Comparison of ENCODE assay signal across 9 cellular contexts in the genomic region with DNA sequence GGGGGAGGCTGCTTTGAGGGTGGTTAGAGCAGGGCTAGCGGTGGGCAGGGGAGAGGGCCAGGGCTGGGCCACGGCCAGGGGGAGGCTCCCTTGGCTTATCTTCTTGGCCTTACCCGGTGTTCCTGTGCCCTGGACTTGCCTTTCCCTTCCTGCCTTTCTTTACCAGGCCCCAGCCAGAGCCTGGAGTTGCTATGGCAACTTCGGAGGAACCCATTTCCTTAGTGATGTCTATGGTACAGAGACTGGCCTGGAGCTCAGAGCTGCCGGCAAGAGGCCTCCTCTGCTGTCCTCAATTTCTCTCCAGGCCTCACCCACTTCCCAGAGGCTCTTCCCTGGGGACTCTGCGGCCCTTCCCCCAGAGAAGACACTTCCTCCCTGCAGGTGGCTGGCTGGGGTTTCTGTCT. TPM values are rescaled to one million over a fixed set of nuclear protein-coding genes. Genes with fewer than 3 reads are reported as not detected.
A peak's percentile ranks its signal among the peaks of the same experiment; 100 is the strongest.
DNase-seq lines count a peak whose midpoint lies in the region; ATAC-seq and TF ChIP-seq lines count a peak whose summit lies in the region.
"Had no signal": no experiment of that assay in that cellular context is flagged by ENCODE, and none has a peak within 500 bp of the region (broad histone marks: within the 10 kb centered on the region; RNA-seq: fewer than 3 reads in every experiment).

No MANE protein-coding gene starts in this region.

- no peaks in the 10 kb centered on the region for H3K36me3 ChIP-seq in testis (ENCODE audit: low read depth, missing control alignments)
- H3K36me3 ChIP-seq in Caco-2 (ENCODE audit: control insufficient read depth, insufficient read depth, low read length), result no peaks in the 10 kb centered on the region

- DNase-seq in NCI-H1417 (lab: John Stamatoyannopoulos, UW), result peak in 2 of 3 experiments; percentile 33 to 72
- no peak for DNase-seq in NCI-H1417 treated with DMSO at 0.1 percent for 48 hours (lab: John Stamatoyannopoulos, UW)
- peak; percentile 20 for DNase-seq in WTC11 (ENCODE audit: low spot score)
- no peak for DNase-seq in left cardiac atrium
- DNase-seq in testis, result peak; percentile 37
- no peak for DNase-seq in activated CD8-positive, alpha-beta memory T cell treated with anti-CD3 and anti-CD28 coated beads for 24 hours
- DNase-seq in Caco-2, result no peak
- DNase-seq in activated CD4-positive, alpha-beta T cell treated with anti-CD3 and anti-CD28 coated beads, Interleukin-2, amount 50 U/mL, for 48 hours, result no peak

- peaks cover 21% of the 10 kb centered on the region for H3K4me1 Mint-ChIP-seq in WTC11
- H3K4me1 Mint-ChIP-seq in Caco-2 (ENCODE audit: low read depth, unreplicated experiment), result no peaks in the 10 kb centered on the region

- CTCF ChIA-PET in WTC11 (lab: Charles Lee) (interaction anchor here (0.5 to 11.1 kb wide), 16 partner anchors 11 to 84 kb away, joined by 3 to 121 read pairs (median 6); partner anchors contain the start of genes DES, DNPEP and SPEG), Caco-2 (lab: Charles Lee) (no interaction called here)

- no peaks in the 10 kb centered on the region for H3K36me3 Mint-ChIP-seq in WTC11
- H3K36me3 Mint-ChIP-seq in Caco-2 (ENCODE audit: insufficient read depth, unreplicated experiment), result no peaks in the 10 kb centered on the region

- WGBS in testis, 2 donors, result 49 to 57% methylated on average over 6 of the region's 6 CpGs

- POLR2A ChIA-PET in WTC11 (lab: Charles Lee) (interaction anchor here (0.6 to 1.0 kb wide), 2 partner anchors 22 to 482 kb away, joined by 3 read pairs; no protein-coding TSS in a partner anchor), Caco-2 (lab: Charles Lee) (no interaction called here)

- intact Hi-C loops in left cardiac atrium (cut with DNase I), result no loop called here
- intact Hi-C loops in testis (cut with DNase I; ENCODE audit: low total_unique reads), result no loop called here
- intact Hi-C loops in Caco-2 (cut with micrococcal nuclease; ENCODE audit: unreplicated experiment), result no loop called here

- H3K4me1 ChIP-seq in testis (peaks cover 14% of the 10 kb centered on the region), Caco-2 (peaks cover 7% of the 10 kb centered on the region)

- no TSS peak for BruUV-seq in Caco-2 (replicated peaks; lab: Mats Ljungman, UMichigan)

- H3K9me3 ChIP-seq in testis (no peaks in the 10 kb centered on the region), Caco-2 (no peaks in the 10 kb centered on the region)

- ATAC-seq in WTC11 (no peak; the same call in 1 of the 2 replicates), left cardiac atrium (peak; percentile 39 to 51)

- no peak for TF ChIP-seq POLR2A in testis (IDR thresholded peaks at IDR 0.05)

- H3K9me3 Mint-ChIP-seq in WTC11, result no peaks in the 10 kb centered on the region
- H3K9me3 Mint-ChIP-seq in Caco-2 (ENCODE audit: unreplicated experiment), result no peaks in the 10 kb centered on the region
- H3K9me3 Mint-ChIP-seq: central memory CD8-positive, alpha-beta T cell had no signal

- no peak for TF ChIP-seq CTCF in WTC11 (IDR thresholded peaks at IDR 0.05)
- no peak for TF ChIP-seq CTCF in testis (IDR thresholded peaks at IDR 0.05)
- no peak for TF ChIP-seq CTCF in Caco-2 (IDR thresholded peaks at IDR 0.05; ENCODE audit: insufficient read depth in 1 of 2, low read depth in 1 of 2, low read length in 1 of 2, severe bottlenecking in 1 of 2, unreplicated experiment in 1 of 2)

- H3K4me3 Mint-ChIP-seq in WTC11 (no peak overlapping the region), Caco-2 (ENCODE audit: unreplicated experiment) (no peak overlapping the region)
- H3K4me3 Mint-ChIP-seq: central memory CD8-positive, alpha-beta T cell had no signal

- H3K4me3 ChIP-seq in testis (no peak overlapping the region), Caco-2 (ENCODE audit: low read depth, low read length) (no peak overlapping the region)

- H3K27me3 Mint-ChIP-seq in WTC11 (ENCODE audit: low read depth) (peaks cover 19% of the 10 kb centered on the region), Caco-2 (ENCODE audit: insufficient read depth, unreplicated experiment) (no peaks in the 10 kb centered on the region)

- no peak overlapping the region for H3K27ac ChIP-seq in testis

- H3K27ac Mint-ChIP-seq in WTC11 (no peak overlapping the region), Caco-2 (ENCODE audit: unreplicated experiment) (no peak overlapping the region)

- H3K27me3 ChIP-seq in testis (no peaks in the 10 kb centered on the region), Caco-2 (replicated peaks; ENCODE audit: control insufficient read depth, insufficient read depth, low read length) (no peaks in the 10 kb centered on the region)

TF ChIP-seq in WTC11, 78 proteins besides CTCF, POLR2A, EP300 and RAD21:
- TF ChIP-seq IRF2 (CRISPR knock-in tag; IDR thresholded peaks at IDR 0.05; ENCODE audit: borderline replicate concordance, low read depth) (no peak), ZNF671 (CRISPR knock-in tag; IDR thresholded peaks at IDR 0.05) (no peak), MYBL2 (CRISPR knock-in tag; IDR thresholded peaks at IDR 0.05) (no peak)
- TF ChIP-seq, protein P1, sequence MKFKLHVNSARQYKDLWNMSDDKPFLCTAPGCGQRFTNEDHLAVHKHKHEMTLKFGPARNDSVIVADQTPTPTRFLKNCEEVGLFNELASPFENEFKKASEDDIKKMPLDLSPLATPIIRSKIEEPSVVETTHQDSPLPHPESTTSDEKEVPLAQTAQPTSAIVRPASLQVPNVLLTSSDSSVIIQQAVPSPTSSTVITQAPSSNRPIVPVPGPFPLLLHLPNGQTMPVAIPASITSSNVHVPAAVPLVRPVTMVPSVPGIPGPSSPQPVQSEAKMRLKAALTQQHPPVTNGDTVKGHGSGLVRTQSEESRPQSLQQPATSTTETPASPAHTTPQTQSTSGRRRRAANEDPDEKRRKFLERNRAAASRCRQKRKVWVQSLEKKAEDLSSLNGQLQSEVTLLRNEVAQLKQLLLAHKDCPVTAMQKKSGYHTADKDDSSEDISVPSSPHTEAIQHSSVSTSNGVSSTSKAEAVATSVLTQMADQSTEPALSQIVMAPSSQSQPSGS (CRISPR knock-in tag; IDR thresholded peaks at IDR 0.05; ENCODE audit: borderline replicate concordance, low read depth), result no peak

RNA-seq across cellular contexts. Expression of gene SPEG, which starts 11.5 kb away (rescaled TPM):
- 55.3 to 62.7 TPM (median 57.8 TPM) in 3 replicates for total RNA-seq in WTC11 (2021)
- total RNA-seq in left cardiac atrium, result 10 to 100 TPM; 94.6 to 94.9 TPM
- 10 to 100 TPM; 23.0 to 24.3 TPM for total RNA-seq in testis
- 16.0 TPM for polyA plus RNA-seq in testis (ENCODE audit: insufficient read depth, low read depth, low replicate concordance)
- total RNA-seq in Caco-2 (2022), result 17.2 and 18.6 TPM in 2 replicates

RNA-seq across cellular contexts. Expression of gene DES, which starts 27.9 kb away (rescaled TPM):
- total RNA-seq in WTC11 (2021) (1.6 to 3.5 TPM (median 2.8 TPM) in 3 replicates), left cardiac atrium (1,000 to 10,000 TPM; 5,895 to 7,519 TPM), testis (10 to 100 TPM; 17.6 to 33.3 TPM), Caco-2 (2022) (0.86 TPM in 1 of 2 replicates, not detected in the other)
- polyA plus RNA-seq in testis (ENCODE audit: insufficient read depth, low read depth, low replicate concordance), result 199 TPM

RNA-seq across cellular contexts. Expression of gene GMPPA, which starts 52.6 kb away (rescaled TPM):
- total RNA-seq in WTC11 (2021), result 44.2 to 51.9 TPM (median 49.5 TPM) in 3 replicates
- 10 to 100 TPM; 29.0 to 30.0 TPM for total RNA-seq in left cardiac atrium
- total RNA-seq in testis, result 10 to 100 TPM; 24.6 to 28.3 TPM
- polyA plus RNA-seq in testis (ENCODE audit: insufficient read depth, low read depth, low replicate concordance), result 19.6 TPM
- total RNA-seq in Caco-2 (2022), result 51.0 and 53.7 TPM in 2 replicates

RNA-seq across cellular contexts. Expression of gene DNPEP, which starts 58.4 kb away (rescaled TPM):
- total RNA-seq in WTC11 (2021), result 65.8 to 70.2 TPM (median 67.6 TPM) in 3 replicates
- total RNA-seq in left cardiac atrium, result 10 to 100 TPM; 52.6 to 70.5 TPM
- 10 to 100 TPM; 84.8 to 90.2 TPM for total RNA-seq in testis
- polyA plus RNA-seq in testis (ENCODE audit: insufficient read depth, low read depth, low replicate concordance), result 145 TPM
- total RNA-seq in Caco-2 (2022), result 102 and 103 TPM in 2 replicates

Comparison
In these comparisons a context has a peak if more than half of its experiments do, and no peak if none do; other contexts are left out.
1. DNase-seq: peak in NCI-H1417 (2 of 3), WTC11 (single experiment) and testis (single experiment); none in NCI-H1417 treated with DMSO at 0.1 percent for 48 hours (single experiment), left cardiac atrium (single experiment), activated CD8-positive, alpha-beta memory T cell treated with anti-CD3 and anti-CD28 coated beads for 24 hours (single experiment), Caco-2 (0 of 2) and activated CD4-positive, alpha-beta T cell treated with anti-CD3 and anti-CD28 coated beads, Interleukin-2, amount 50 U/mL, for 48 hours (0 of 2).
2. RNA of gene DES, which starts 27.9 kb away (total RNA-seq): 5,895 to 7,519 TPM in left cardiac atrium; 17.6 to 33.3 TPM in testis, 1.6 to 3.5 TPM in WTC11 and 0.86 TPM in Caco-2; every median in the first group is over 100 times any median in the second.